Comparison of ENCODE assay signal across 8 cellular contexts in genomic region chr13:46553521-46553885, GRCh38. TPM values are rescaled to one million over a fixed set of nuclear protein-coding genes. Genes with fewer than 3 reads are reported as not detected.
A peak's percentile ranks its signal among the peaks of the same experiment; 100 is the strongest.
DNase-seq lines count a peak whose midpoint lies in the region; ATAC-seq and TF ChIP-seq lines count a peak whose summit lies in the region.

No MANE protein-coding gene starts in this region.

- H3K4me1 ChIP-seq in HUES48 (ENCODE audit: control insufficient read depth, insufficient read depth, low read length) (peaks cover 6% of the 10 kb centered on the region), thymus (ENCODE audit: control insufficient read depth, insufficient read depth, low read length) (peaks cover 19% of the 10 kb centered on the region)

- TF ChIP-seq CTCF in astrocyte of the spinal cord (IDR thresholded peaks at IDR 0.05; ENCODE audit: low read depth, low read length) (no peak), GM10248 (IDR thresholded peaks at IDR 0.05; ENCODE audit: control extremely low read depth, extremely low read depth, low read depth, missing control alignments) (no peak)

- H3K4me3 ChIP-seq in HUES48 (ENCODE audit: low read depth, low read length) (peak overlapping the region; percentile 81), astrocyte of the spinal cord (ENCODE audit: low read depth, low read length) (peak overlapping the region; percentile 90), thymus (ENCODE audit: low read length) (peak overlapping the region; percentile 95)

- in situ Hi-C loops in astrocyte of the spinal cord (cut with HindIII; ENCODE audit: low sequenced_read_pairs) = no loop called here

- H3K9ac ChIP-seq in HUES48 (ENCODE audit: low read depth, low read length) = peak overlapping the region; percentile 69

- H3K9me3 ChIP-seq in HUES48 (ENCODE audit: control insufficient read depth, insufficient read depth, low read length) (no peaks in the 10 kb centered on the region), thymus (ENCODE audit: control insufficient read depth) (no peaks in the 10 kb centered on the region)

- H3K36me3 ChIP-seq in HUES48 (ENCODE audit: control insufficient read depth, insufficient read depth, low read length) = no peaks in the 10 kb centered on the region
- no peaks in the 10 kb centered on the region for H3K36me3 ChIP-seq in thymus (ENCODE audit: control insufficient read depth, insufficient read depth)

- ATAC-seq in GM19025 (IDR thresholded peaks at IDR 0.05; ENCODE audit: low read depth, unreplicated experiment) (peak; percentile 1), left lobe of liver (peak; percentile 21), GM21529 (IDR thresholded peaks at IDR 0.05; ENCODE audit: unreplicated experiment) (no peak), GM18858 (IDR thresholded peaks at IDR 0.05; ENCODE audit: unreplicated experiment) (no peak)

- no peak for DNase-seq in astrocyte of the spinal cord (ENCODE audit: low read depth, low spot score)
- peak; percentile 52 for DNase-seq in left lobe of liver (ENCODE audit: low spot score)
- DNase-seq in GM10248 (ENCODE audit: extremely low spot score) = no peak

- CTCF ChIA-PET in GM10248 (lab: Yijun Ruan, JAX) = interaction anchor here (0.7 to 1.9 kb wide), 3 partner anchors 18 to 167 kb away, joined by 3 to 18 read pairs (median 7); no protein-coding TSS in a partner anchor

- POLR2A ChIA-PET in GM10248 (lab: Yijun Ruan, JAX) = interaction anchor here (0.7 to 1.3 kb wide), 4 partner anchors 12 to 126 kb away, joined by 3 read pairs; no protein-coding TSS in a partner anchor

- H3K27me3 ChIP-seq in HUES48 (ENCODE audit: control insufficient read depth, insufficient read depth, low read length) = peaks cover 11% of the 10 kb centered on the region
- H3K27me3 ChIP-seq in thymus (ENCODE audit: control insufficient read depth, insufficient read depth) = no peaks in the 10 kb centered on the region

- no peak overlapping the region for H3K27ac ChIP-seq in HUES48 (ENCODE audit: low read depth, low read length)
- H3K27ac ChIP-seq in thymus (ENCODE audit: low read depth) = peak overlapping the region; percentile 81

- WGBS in thymus = under 1% methylated on average over 34 of the region's 34 CpGs

RNA-seq across cellular contexts. Expression of gene LRCH1, which starts 0.5 kb away (rescaled TPM):
- total RNA-seq in left lobe of liver = 6.0 TPM
- polyA plus RNA-seq in thymus = 9.1 TPM

Comparison
In these comparisons a context has a peak if more than half of its experiments do, and no peak if none do; other contexts are left out.
1. ATAC-seq: peak in GM19025 (single experiment) and left lobe of liver (single experiment); none in GM21529 (single experiment) and GM18858 (single experiment).
2. Peak in every context shown above with its lines, with median percentiles within 50 percentile points of each other: H3K4me3 ChIP-seq.